In the genomic region with DNA sequence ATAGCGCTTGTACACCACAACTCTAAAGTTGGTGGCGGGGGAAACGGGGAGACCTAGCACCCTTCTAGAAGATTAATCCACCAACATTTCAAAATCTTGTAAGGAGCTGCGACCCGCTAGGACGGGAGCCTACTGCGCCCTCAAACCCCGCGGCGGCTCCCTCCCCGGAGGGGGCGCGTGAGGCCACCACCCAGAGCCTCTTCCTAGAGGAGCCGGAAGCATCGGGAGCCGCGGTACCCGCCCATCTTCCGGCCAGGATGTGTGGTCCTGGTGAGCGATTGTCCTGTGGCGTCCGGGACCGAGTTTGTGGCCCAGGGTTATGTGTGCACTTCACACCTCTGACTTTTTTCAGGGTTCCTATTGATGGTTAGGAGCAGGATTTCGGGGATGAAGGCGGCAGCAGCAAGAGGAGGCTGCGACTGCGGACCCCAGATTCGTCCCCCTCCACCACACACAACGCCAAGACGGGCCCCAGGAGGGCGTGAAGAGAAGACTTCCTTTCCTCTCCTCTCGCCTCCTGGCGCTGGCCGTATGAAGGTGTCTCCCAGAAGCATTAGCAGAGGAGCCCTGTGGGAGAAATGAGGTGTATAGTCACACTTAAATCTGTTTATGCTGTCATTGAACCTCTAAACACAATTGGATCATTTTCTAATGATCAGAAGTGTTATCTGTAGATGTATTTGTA, we compare ENCODE assay signal across 12 cellular contexts. TPM values are rescaled to one million over a fixed set of nuclear protein-coding genes. Genes with fewer than 3 reads are reported as not detected.
DNase-seq lines count a peak whose midpoint lies in the region; ATAC-seq, FAIRE-seq and TF ChIP-seq lines count a peak whose summit lies in the region.
"Had no signal": no experiment of that assay in that cellular context is flagged by ENCODE, and none has a peak within 500 bp of the region (broad histone marks: within the 10 kb centered on the region; RNA-seq: fewer than 3 reads in every experiment).

No MANE protein-coding gene starts in this region.

- no peak for TF ChIP-seq CTCF in K562 (IDR thresholded peaks at IDR 0.05 in 2 of 3, conservative IDR thresholded peaks at IDR 0.05 in 1 of 3; ENCODE audit: insufficient read depth in 2 of 3, low read depth in 1 of 3, low read length in 3 of 3)
- no peak for TF ChIP-seq CTCF in kidney epithelial cell (IDR thresholded peaks at IDR 0.05; ENCODE audit: insufficient read depth, low read length, poor library complexity, severe bottlenecking)
- no peak for TF ChIP-seq CTCF in stomach (IDR thresholded peaks at IDR 0.05)

- peaks cover 46% of the 10 kb centered on the region for H3K36me3 Mint-ChIP-seq in T-cell

- H4K20me1 ChIP-seq in K562 (replicated peaks; ENCODE audit: control insufficient read depth, insufficient read depth, low read length) = no peaks in the 10 kb centered on the region

- intact Hi-C loops in K562 (cut with micrococcal nuclease) (no loop called here), stomach (cut with DNase I; ENCODE audit: low total_unique reads) (no loop called here)

- no peak for ATAC-seq in K562
- no peak for ATAC-seq in T-cell (replicated peaks in 1 of 4)
- ATAC-seq in HG03432 (IDR thresholded peaks at IDR 0.05; ENCODE audit: unreplicated experiment) = no peak
- ATAC-seq in GM21529 (IDR thresholded peaks at IDR 0.05; ENCODE audit: unreplicated experiment) = no peak

- H3K27ac ChIP-seq in K562 (ENCODE audit: extremely low read depth, low read depth, low read length) (no peak overlapping the region), stomach (no peak overlapping the region)
- H3K27ac ChIP-seq in effector memory CD4-positive, alpha-beta T cell (ENCODE audit: insufficient read depth, low read length, poor library complexity, severe bottlenecking) = no peak overlapping the region
- H3K27ac ChIP-seq: tibial nerve had no signal

- FAIRE-seq in K562 (lab: Jason Lieb, UNC) = no peak

- H3K4me3 ChIP-seq in K562 (no peak overlapping the region), kidney epithelial cell (ENCODE audit: low read depth, low read length) (peak overlapping the region; percentile 16), stomach (peak overlapping the region; percentile 11 to 28 (median 24))
- no peak overlapping the region for H3K4me3 ChIP-seq in effector memory CD4-positive, alpha-beta T cell (ENCODE audit: insufficient read depth, low read depth, low read length, poor library complexity, severe bottlenecking)

- peaks cover 0 to 3% (median 0%) of the 10 kb centered on the region in 3 donors for H3K4me1 Mint-ChIP-seq in T-cell
- H3K4me1 Mint-ChIP-seq: activated naive CD8-positive, alpha-beta T cell treated with anti-CD3 and anti-CD28 coated beads, Interleukin-2, amount 10 ng/mL, durations not matched to agents 7 days and 5 days had no signal

- peaks cover 4% of the 10 kb centered on the region in 2 donors for H3K27me3 Mint-ChIP-seq in T-cell
- H3K27me3 Mint-ChIP-seq: activated naive CD8-positive, alpha-beta T cell treated with anti-CD3 and anti-CD28 coated beads, Interleukin-2, amount 10 ng/mL, durations not matched to agents 7 days and 5 days had no signal

- TF ChIP-seq POLR2A in K562 (conservative IDR thresholded peaks at IDR 0.05) (no peak), stomach (IDR thresholded peaks at IDR 0.05) (no peak)

- no peak overlapping the region for H3K27ac Mint-ChIP-seq in T-cell
- H3K27ac Mint-ChIP-seq: activated naive CD8-positive, alpha-beta T cell treated with anti-CD3 and anti-CD28 coated beads, Interleukin-2, amount 10 ng/mL, durations not matched to agents 7 days and 5 days had no signal

- TF ChIP-seq RAD21 in K562 (CRISPR knock-in tag; conservative IDR thresholded peaks at IDR 0.05 in 1 of 2, IDR thresholded peaks at IDR 0.05 in 1 of 2) = no peak

- no peak overlapping the region for H3K4me2 ChIP-seq in K562 (ENCODE audit: insufficient read depth, low read length)

- POLR2A ChIA-PET in K562 (lab: Yijun Ruan, JAX) = no interaction called here
- POLR2A ChIA-PET in T-cell (lab: Charles Lee) = interaction anchor here in 1 of 2 donors (0.5 to 0.6 kb wide), 2 partner anchors 11 to 942 kb away, joined by 3 to 5 read pairs; a partner anchor contains a TSS

- H3K36me3 ChIP-seq in K562 (ENCODE audit: control insufficient read depth, insufficient read depth, low read length) = peaks cover 14% of the 10 kb centered on the region
- H3K36me3 ChIP-seq in kidney epithelial cell (ENCODE audit: control insufficient read depth, insufficient read depth, low read length) = no peaks in the 10 kb centered on the region
- H3K36me3 ChIP-seq in stomach = peaks cover 0 to 48% (median 42%) of the 10 kb centered on the region in 4 donors
- H3K36me3 ChIP-seq in effector memory CD4-positive, alpha-beta T cell (ENCODE audit: control insufficient read depth, insufficient read depth, low read length) = peaks cover 10% of the 10 kb centered on the region

- peaks cover 11% of the 10 kb centered on the region for H3K9me3 ChIP-seq in K562 (replicated peaks; ENCODE audit: control insufficient read depth, insufficient read depth, low read depth, low read length)
- H3K9me3 ChIP-seq in stomach = peaks cover 0 to 31% (median 15%) of the 10 kb centered on the region in 4 donors
- peaks cover 5% of the 10 kb centered on the region for H3K9me3 ChIP-seq in effector memory CD4-positive, alpha-beta T cell (ENCODE audit: control insufficient read depth, low read length)

- DNase-seq in EH (ENCODE audit: low read depth) (peak; percentile 32), K562 (ENCODE audit: extremely low read depth in 1 of 4, low spot score in 3 of 4) (no peak), kidney epithelial cell (ENCODE audit: low read depth) (no peak), stomach (no peak), T-cell (no peak)
- no peak for DNase-seq in effector memory CD4-positive, alpha-beta T cell
- DNase-seq: activated naive CD8-positive, alpha-beta T cell treated with anti-CD3 and anti-CD28 coated beads, Interleukin-2, amount 10 ng/mL, durations not matched to agents 7 days and 5 days; NCI-H1105 treated with DMSO at 0.1 percent for 48 hours; NK-92 treated with Interleukin-12 subunit alpha and Interleukin-12 subunit beta, amount 100 ng/mL, for 24 hours had no signal

- no peak overlapping the region for H2AFZ ChIP-seq in K562 (ENCODE audit: low read depth, low read length)

- H3K4me1 ChIP-seq in K562 (replicated peaks in 1 of 2; ENCODE audit: control insufficient read depth in 2 of 2, insufficient read depth in 2 of 2, low read length in 2 of 2) (peaks cover 0 to 5% of the 10 kb centered on the region in 2 experiments; a peak in 1 of 5 replicates), stomach (no peaks in the 10 kb centered on the region)
- H3K4me1 ChIP-seq in effector memory CD4-positive, alpha-beta T cell (ENCODE audit: control insufficient read depth, insufficient read depth, low read length, poor library complexity, severe bottlenecking) = no peaks in the 10 kb centered on the region
- H3K4me1 ChIP-seq: tibial nerve had no signal

- H3K79me2 ChIP-seq in K562 (ENCODE audit: control insufficient read depth, insufficient read depth, low read length) = no peaks in the 10 kb centered on the region

- in situ Hi-C loops in K562 (cut with MboI) = no loop called here

- peaks cover 11 to 33% (median 29%) of the 10 kb centered on the region in 3 donors for H3K9me3 Mint-ChIP-seq in T-cell

- CTCF ChIA-PET in K562 (lab: Yijun Ruan, JAX; ENCODE audit: low intra/inter-chr PET ratio) = no interaction called here
- CTCF ChIA-PET in T-cell (lab: Charles Lee) = no interaction called here

- TF ChIP-seq EP300 in K562 (IDR thresholded peaks at IDR 0.05; ENCODE audit: low read length) (no peak), stomach (IDR thresholded peaks at IDR 0.05) (no peak)

- no peaks in the 10 kb centered on the region for H3K9me1 ChIP-seq in K562 (ENCODE audit: control insufficient read depth, insufficient read depth, low read length)

- no peak overlapping the region for H3K9ac ChIP-seq in K562 (ENCODE audit: insufficient read depth in 1 of 2, low read depth in 2 of 2, low read length in 2 of 2)

- H3K27me3 ChIP-seq in K562 (ENCODE audit: control insufficient read depth in 2 of 2, insufficient read depth in 2 of 2, low read length in 2 of 2) (no peaks in the 10 kb centered on the region), kidney epithelial cell (ENCODE audit: control insufficient read depth, insufficient read depth, low read length) (no peaks in the 10 kb centered on the region), stomach (peaks cover 0 to 5% (median 0%) of the 10 kb centered on the region in 3 donors)
- no peaks in the 10 kb centered on the region for H3K27me3 ChIP-seq in effector memory CD4-positive, alpha-beta T cell (replicated peaks; ENCODE audit: control insufficient read depth, insufficient read depth, low read length, poor library complexity, severe bottlenecking)
- H3K27me3 ChIP-seq: tibial nerve had no signal

- no TSS peak for BruUV-seq in K562 (replicated peaks; lab: Mats Ljungman, UMichigan)

- WGBS in K562 (ENCODE audit: insufficient coverage, low coverage, missing lambda C conversion rate) = 71% methylated on average over 31 of the region's 34 CpGs
- 29 to 47% (median 34%) methylated on average over 12 to 34 of the region's 34 CpGs for WGBS in stomach, 5 donors

- no peak overlapping the region for H3K4me3 Mint-ChIP-seq in T-cell
- H3K4me3 Mint-ChIP-seq: activated naive CD8-positive, alpha-beta T cell treated with anti-CD3 and anti-CD28 coated beads, Interleukin-2, amount 10 ng/mL, durations not matched to agents 7 days and 5 days had no signal

RNA-seq across cellular contexts. Expression of a gene that starts 10.7 kb away (rescaled TPM):
- 1.3 and 1.5 TPM in 2 replicates for total RNA-seq in K562 (2011; cell fraction: chromatin; rRNA removed; ENCODE audit: low replicate concordance)
- total RNA-seq in K562 (2011; cell fraction: nucleolus; rRNA removed) = 1.2 and 1.5 TPM in 2 replicates
- total RNA-seq in K562 (2011; cell fraction: nucleoplasm; rRNA removed) = 1.8 and 2.4 TPM in 2 replicates
- 1.2 and 1.5 TPM in 2 replicates for total RNA-seq in K562 (2014; rRNA removed)
- total RNA-seq in K562 (2014; rRNA removed; fragmentation: Illumina TruSeq; extraction: Trizol) = 1.7 and 2.1 TPM in 2 replicates
- total RNA-seq in K562 (2015; rRNA removed; fragmentation: Illumina TruSeq; extraction: Trizol) = 2.1 and 2.3 TPM in 2 replicates
- total RNA-seq in K562 (2021) = 1.1 and 1.2 TPM in 2 replicates
- 1.0 and 1.2 TPM in 2 replicates for polyA plus RNA-seq in K562 (2011; rRNA removed)
- polyA plus RNA-seq in K562 (2011; cell fraction: cytosol; rRNA removed) = 0.36 and 0.41 TPM in 2 replicates
- polyA plus RNA-seq in K562 (2011; cell fraction: nucleus; rRNA removed) = 1.1 and 1.9 TPM in 2 replicates
- 0.99 and 1.8 TPM in 2 replicates for polyA plus RNA-seq in K562 (2012)
- polyA plus RNA-seq in K562 (2014; fragmentation: Illumina TruSeq; extraction: Trizol) = 1.0 and 1.3 TPM in 2 replicates
- polyA plus RNA-seq in K562 (2014; fragmentation: Nextera tagmentation; extraction: Ambion mirVana) = 1 to 10 TPM; 2.5 to 3.6 TPM
- polyA plus RNA-seq in K562 (2014; rRNA removed) = 0.82 and 1.2 TPM in 2 replicates
- 1.3 and 2.2 TPM in 2 replicates for polyA minus RNA-seq in K562 (2011; rRNA and poly(A)+ RNA removed)
- not detected in 2 replicates for polyA minus RNA-seq in K562 (2011; cell fraction: cytosol; rRNA and poly(A)+ RNA removed)
- 1.2 and 3.4 TPM in 2 replicates for polyA minus RNA-seq in K562 (2011; cell fraction: nucleus; rRNA and poly(A)+ RNA removed)
- total RNA-seq in kidney epithelial cell = 15.4 and 16.8 TPM in 2 replicates
- total RNA-seq in stomach = 1 to 10 TPM in 4 of 5 donors, not detected in 1; 1.2 to 4.2 (median 2.7) TPM
- 1 to 10 TPM; 1.7 to 2.3 (median 1.8) TPM for polyA plus RNA-seq in stomach
- total RNA-seq in T-cell = 1 to 10 TPM in 3 of 5 donors, under 1 TPM in 2; 0.79 to 7.2 (median 1.4) TPM

RNA-seq across cellular contexts. Expression of a gene that starts 33.4 kb away (rescaled TPM):
- total RNA-seq in K562 (2011; cell fraction: chromatin; rRNA removed; ENCODE audit: low replicate concordance) = not detected in 2 replicates
- total RNA-seq in K562 (2011; cell fraction: nucleolus; rRNA removed) = not detected in 2 replicates
- not detected in 2 replicates for total RNA-seq in K562 (2011; cell fraction: nucleoplasm; rRNA removed)
- total RNA-seq in K562 (2014; rRNA removed) = not detected in 2 replicates
- total RNA-seq in K562 (2014; rRNA removed; fragmentation: Illumina TruSeq; extraction: Trizol) = not detected in 2 replicates
- total RNA-seq in K562 (2015; rRNA removed; fragmentation: Illumina TruSeq; extraction: Trizol) = not detected in 2 replicates
- total RNA-seq in K562 (2021) = not detected in 2 replicates
- polyA plus RNA-seq in K562 (2011; rRNA removed) = 0.20 TPM in 1 of 2 replicates, not detected in the other
- polyA plus RNA-seq in K562 (2011; cell fraction: cytosol; rRNA removed) = 0.04 TPM in 1 of 2 replicates, not detected in the other
- polyA plus RNA-seq in K562 (2011; cell fraction: nucleus; rRNA removed) = 0.22 TPM in 1 of 2 replicates, not detected in the other
- 0.09 TPM in 1 of 2 replicates, not detected in the other for polyA plus RNA-seq in K562 (2012)
- polyA plus RNA-seq in K562 (2014; fragmentation: Illumina TruSeq; extraction: Trizol) = not detected in 2 replicates
- under 1 TPM in 1 of 2 experiments, not detected in 1; 0.08 TPM for polyA plus RNA-seq in K562 (2014; fragmentation: Nextera tagmentation; extraction: Ambion mirVana)
- not detected in 2 replicates for polyA plus RNA-seq in K562 (2014; rRNA removed)
- 0.33 TPM in 1 of 2 replicates, not detected in the other for polyA minus RNA-seq in K562 (2011; rRNA and poly(A)+ RNA removed)
- not detected in 2 replicates for polyA minus RNA-seq in K562 (2011; cell fraction: cytosol; rRNA and poly(A)+ RNA removed)
- 0.44 TPM in 1 of 2 replicates, not detected in the other for polyA minus RNA-seq in K562 (2011; cell fraction: nucleus; rRNA and poly(A)+ RNA removed)
- total RNA-seq in kidney epithelial cell = 6.4 and 10.5 TPM in 2 replicates
- total RNA-seq in stomach = 1 to 10 TPM in 4 of 5 donors, not detected in 1; 3.8 to 9.0 (median 4.9) TPM
- polyA plus RNA-seq in stomach = 10 to 100 TPM in 1 of 3 donors, 1 to 10 TPM in 2; 6.1 to 13.0 (median 7.1) TPM
- 10 to 100 TPM in 3 of 5 donors, 1 to 10 TPM in 2; 5.9 to 13.1 (median 10.7) TPM for total RNA-seq in T-cell

RNA-seq across cellular contexts. Expression of a gene that starts 50.6 kb away (rescaled TPM):
- 36.9 and 61.9 TPM in 2 replicates for total RNA-seq in K562 (2011; cell fraction: chromatin; rRNA removed; ENCODE audit: low replicate concordance)
- total RNA-seq in K562 (2011; cell fraction: nucleolus; rRNA removed) = 15.2 and 22.2 TPM in 2 replicates
- total RNA-seq in K562 (2011; cell fraction: nucleoplasm; rRNA removed) = 40.5 and 82.1 TPM in 2 replicates
- total RNA-seq in K562 (2014; rRNA removed) (12.4 and 15.4 TPM in 2 replicates), K562 (2014; rRNA removed; fragmentation: Illumina TruSeq; extraction: Trizol) (21.7 and 25.3 TPM in 2 replicates), K562 (2015; rRNA removed; fragmentation: Illumina TruSeq; extraction: Trizol) (21.4 and 21.7 TPM in 2 replicates), K562 (2021) (26.7 and 29.9 TPM in 2 replicates), kidney epithelial cell (16.4 and 17.9 TPM in 2 replicates), stomach (100 to 1,000 TPM in 1 of 5 donors, 10 to 100 TPM in 3, 1 to 10 TPM in 1; 6.4 to 101 (median 17.8) TPM), T-cell (10 to 100 TPM; 23.3 to 35.7 (median 35.0) TPM)
- polyA plus RNA-seq in K562 (2011; rRNA removed) (22.1 and 40.4 TPM in 2 replicates), K562 (2014; fragmentation: Illumina TruSeq; extraction: Trizol) (35.5 and 37.7 TPM in 2 replicates), K562 (2014; fragmentation: Nextera tagmentation; extraction: Ambion mirVana) (1 to 10 TPM; 3.3 to 7.1 TPM), K562 (2014; rRNA removed) (21.8 and 24.4 TPM in 2 replicates), stomach (1 to 10 TPM; 1.8 to 2.9 (median 1.8) TPM)
- 7.6 and 24.2 TPM in 2 replicates for polyA plus RNA-seq in K562 (2011; cell fraction: cytosol; rRNA removed)
- 103 and 115 TPM in 2 replicates for polyA plus RNA-seq in K562 (2011; cell fraction: nucleus; rRNA removed)
- polyA plus RNA-seq in K562 (2012) = 15.2 and 22.1 TPM in 2 replicates
- 37.0 and 56.3 TPM in 2 replicates for polyA minus RNA-seq in K562 (2011; rRNA and poly(A)+ RNA removed)
- polyA minus RNA-seq in K562 (2011; cell fraction: cytosol; rRNA and poly(A)+ RNA removed) = 24.8 and 28.7 TPM in 2 replicates
- 22.8 and 48.3 TPM in 2 replicates for polyA minus RNA-seq in K562 (2011; cell fraction: nucleus; rRNA and poly(A)+ RNA removed)

Comparison
In these comparisons a context has a peak if more than half of its experiments do, and no peak if none do; other contexts are left out.
1. H3K4me3 ChIP-seq: peak in kidney epithelial cell (single experiment) and stomach (4 of 4); none in K562 (single experiment) and effector memory CD4-positive, alpha-beta T cell (single experiment).